23 cellular contexts compared by ENCODE assay signal in genomic region chr1:220325306-220325995, GRCh38. TPM values are rescaled to one million over a fixed set of nuclear protein-coding genes. Genes with fewer than 3 reads are reported as not detected.
DNase-seq lines count a peak whose midpoint lies in the region; TF ChIP-seq lines count a peak whose summit lies in the region.
"Had no signal": no experiment of that assay in that cellular context is flagged by ENCODE, and none has a peak within 500 bp of the region (broad histone marks: within the 10 kb centered on the region; RNA-seq: fewer than 3 reads in every experiment).

No MANE protein-coding gene starts in this region.

- H4K12ac ChIP-seq in trophoblast cell (ENCODE audit: low read depth, low read length) = no peak overlapping the region

- H2BK5ac ChIP-seq in trophoblast cell (ENCODE audit: low read depth, low read length, poor library complexity) = no peak overlapping the region
- H2BK5ac ChIP-seq in H9 (ENCODE audit: insufficient read length, low read length) = no peak overlapping the region

- peak overlapping the region; percentile 53 for H2AK5ac ChIP-seq in trophoblast cell (ENCODE audit: low read length)
- H2AK5ac ChIP-seq in H9 (ENCODE audit: insufficient read length, low read length) = no peak overlapping the region

- H4K20me1 ChIP-seq in H9 (ENCODE audit: control insufficient read depth, insufficient read depth, insufficient read length) = no peaks in the 10 kb centered on the region

- no peak overlapping the region for H2AFZ ChIP-seq in trophoblast cell (ENCODE audit: insufficient read depth, low read length, poor library complexity)
- H2AFZ ChIP-seq in H9 (ENCODE audit: low read length) = no peak overlapping the region
- H2AFZ ChIP-seq: parathyroid adenoma, PC-9 had no signal

- H4K8ac ChIP-seq in trophoblast cell (ENCODE audit: low read depth, low read length) = peak overlapping the region; percentile 58
- H4K8ac ChIP-seq in H9 (replicated peaks; ENCODE audit: insufficient read length, low read depth, low read length) = no peak overlapping the region

- H3K4me1 Mint-ChIP-seq in H9 = peaks cover 38 to 40% of the 10 kb centered on the region in 2 experiments
- H3K4me1 Mint-ChIP-seq: activated CD4-positive, alpha-beta memory T cell treated with anti-CD3 and anti-CD28 coated beads, Interleukin-2, amount 10 ng/mL, durations not matched to agents 7 days and 5 days; natural killer cell had no signal

- no peaks in the 10 kb centered on the region for H3K9me3 ChIP-seq in trophoblast cell (ENCODE audit: insufficient read depth, low read depth, low read length)
- no peaks in the 10 kb centered on the region for H3K9me3 ChIP-seq in H9 (ENCODE audit: control insufficient read depth, low read depth, low read length)
- H3K9me3 ChIP-seq: right lobe of liver, SJCRH30, thoracic aorta had no signal

- no peak overlapping the region for H3K27ac ChIP-seq in trophoblast cell (ENCODE audit: low read depth, low read length)
- no peak overlapping the region for H3K27ac ChIP-seq in H9 (ENCODE audit: insufficient read length, low read depth, low read length)
- H3K27ac ChIP-seq: parathyroid adenoma, right lobe of liver, SJCRH30, thoracic aorta had no signal

- no peaks in the 10 kb centered on the region for H3K23me2 ChIP-seq in H9 (ENCODE audit: insufficient read length, low read depth, low read length, poor library complexity, severe bottlenecking)

- no CpG with 5 or more reads among the region's 4 CpGs for WGBS in trophoblast cell (ENCODE audit: extremely low coverage, insufficient coverage, insufficient read length)
- no CpG with 5 or more reads among the region's 4 CpGs for WGBS in H9 (ENCODE audit: extremely low coverage, insufficient read length, low lambda C conversion rate)

- DNase-seq in H4 (ENCODE audit: low spot score) = peak; percentile 13
- peak; percentile 5 to 47 for DNase-seq in NCI-H187 (lab: John Stamatoyannopoulos, UW)
- DNase-seq in astrocyte of the spinal cord (ENCODE audit: low read depth, low spot score) = peak; percentile 14
- DNase-seq in trophoblast cell = peak in 1 of 2 donors; percentile 54
- no peak for DNase-seq in NOMO-1 (lab: John Stamatoyannopoulos, UW; ENCODE audit: unreplicated experiment in 2 of 2)
- DNase-seq in H9 = no peak
- DNase-seq in iPS-NIHi11 (ENCODE audit: low spot score) = no peak
- DNase-seq: activated CD4-positive, alpha-beta memory T cell treated with anti-CD3 and anti-CD28 coated beads, Interleukin-2, amount 10 ng/mL, durations not matched to agents 7 days and 5 days; activated CD4-positive, CD25-positive, alpha-beta regulatory T cell treated with anti-CD3 and anti-CD28 coated beads, Interleukin-2, amount 50 U/mL, for 72 hours; activated gamma-delta T cell treated with Interleukin-2 at 50 U/mL for 16 hours; C1 segment of cervical spinal cord; foreskin fibroblast; natural killer cell; NCI-H1694; NCI-H345; NCI-H774; PC-9; right lobe of liver; SJCRH30; stimulated activated naive CD8-positive, alpha-beta T cell treated with anti-CD3 and anti-CD28 coated beads, Interleukin-15, Interleukin-2, amounts not matched to agents 100 U/mL and 50 U/mL, for 24 hours had no signal

- H3K14ac ChIP-seq in trophoblast cell (ENCODE audit: low read length) (no peak overlapping the region), H9 (ENCODE audit: insufficient read depth, low read length) (no peak overlapping the region)

- no peak overlapping the region for H3K27ac Mint-ChIP-seq in H9
- H3K27ac Mint-ChIP-seq: activated CD4-positive, alpha-beta memory T cell treated with anti-CD3 and anti-CD28 coated beads, Interleukin-2, amount 10 ng/mL, durations not matched to agents 7 days and 5 days; natural killer cell had no signal

- no peak overlapping the region for H2BK20ac ChIP-seq in H9 (ENCODE audit: low read depth, low read length, poor library complexity, severe bottlenecking)

- H3K27me3 Mint-ChIP-seq in H9 (ENCODE audit: low read depth) = no peaks in the 10 kb centered on the region
- H3K27me3 Mint-ChIP-seq: activated CD4-positive, alpha-beta memory T cell treated with anti-CD3 and anti-CD28 coated beads, Interleukin-2, amount 10 ng/mL, durations not matched to agents 7 days and 5 days; brain had no signal

- H3K4me2 ChIP-seq in trophoblast cell (ENCODE audit: low read length) = no peak overlapping the region
- H3K4me2 ChIP-seq in H9 (ENCODE audit: insufficient read depth, insufficient read length, low read length) = no peak overlapping the region

- no peak overlapping the region for H3K23ac ChIP-seq in trophoblast cell (ENCODE audit: low read length)
- no peak overlapping the region for H3K23ac ChIP-seq in H9 (ENCODE audit: insufficient read length, low read depth, low read length)

- H3K4ac ChIP-seq in trophoblast cell (ENCODE audit: low read depth, low read length) (no peak overlapping the region), H9 (ENCODE audit: low read depth, low read length) (no peak overlapping the region)

- H3K36me3 ChIP-seq in trophoblast cell (ENCODE audit: control insufficient read depth in 1 of 2, insufficient read depth in 2 of 2, low read length in 2 of 2) = no peaks in the 10 kb centered on the region
- H3K36me3 ChIP-seq: right lobe of liver, SJCRH30, thoracic aorta had no signal

- H3K4me1 ChIP-seq in trophoblast cell (ENCODE audit: control insufficient read depth in 1 of 2, insufficient read depth in 2 of 2, low read length in 2 of 2) (peaks cover 0 to 6% of the 10 kb centered on the region in 2 experiments), H9 (ENCODE audit: insufficient read depth, low read length) (no peaks in the 10 kb centered on the region; the same call in 1 of the 2 replicates)
- H3K4me1 ChIP-seq: parathyroid adenoma, right lobe of liver, SJCRH30 had no signal

- H3K4me3 ChIP-seq in astrocyte of the spinal cord (ENCODE audit: low read depth, low read length) = no peak overlapping the region
- H3K4me3 ChIP-seq in trophoblast cell (ENCODE audit: low read depth, low read length) = no peak overlapping the region
- H3K4me3 ChIP-seq: PC-9, right lobe of liver, SJCRH30, thoracic aorta had no signal

- H3K4me3 Mint-ChIP-seq in H9 = no peak overlapping the region
- H3K4me3 Mint-ChIP-seq: activated CD4-positive, alpha-beta memory T cell treated with anti-CD3 and anti-CD28 coated beads, Interleukin-2, amount 10 ng/mL, durations not matched to agents 7 days and 5 days; brain; natural killer cell had no signal

- no peak overlapping the region for H4K5ac ChIP-seq in H9 (ENCODE audit: insufficient read length, low read depth, low read length)

- H3K79me2 ChIP-seq in trophoblast cell (ENCODE audit: control insufficient read depth, insufficient read depth, low read length, poor library complexity) (no peaks in the 10 kb centered on the region), H9 (ENCODE audit: insufficient read depth, low read length) (no peaks in the 10 kb centered on the region)
- H3K79me2 ChIP-seq: parathyroid adenoma had no signal

- no peaks in the 10 kb centered on the region for H3K79me1 ChIP-seq in trophoblast cell (ENCODE audit: low read length)
- H3K79me1 ChIP-seq in H9 (ENCODE audit: insufficient read depth, low read depth, low read length, poor library complexity, severe bottlenecking) = no peaks in the 10 kb centered on the region

- no peak overlapping the region for H3T11ph ChIP-seq in H9 (ENCODE audit: low read length)

- H3K9ac ChIP-seq in trophoblast cell (ENCODE audit: low read length) (no peak overlapping the region), H9 (ENCODE audit: extremely low read depth, insufficient read length, low read length) (no peak overlapping the region)
- H3K9ac ChIP-seq: parathyroid adenoma had no signal

- no peak overlapping the region for H3K56ac ChIP-seq in H9 (ENCODE audit: insufficient read length, low read depth, low read length)

- no peaks in the 10 kb centered on the region for H3K9me3 Mint-ChIP-seq in H9
- H3K9me3 Mint-ChIP-seq: activated CD4-positive, alpha-beta memory T cell treated with anti-CD3 and anti-CD28 coated beads, Interleukin-2, amount 10 ng/mL, durations not matched to agents 7 days and 5 days; brain; natural killer cell had no signal

- H4K91ac ChIP-seq in trophoblast cell (ENCODE audit: low read depth, low read length) (no peak overlapping the region), H9 (ENCODE audit: insufficient read length, low read depth, low read length) (no peak overlapping the region)

- in situ Hi-C loops in astrocyte of the spinal cord (cut with HindIII; ENCODE audit: low sequenced_read_pairs) = no loop called here

- H3K18ac ChIP-seq in trophoblast cell (ENCODE audit: low read length) (no peak overlapping the region), H9 (ENCODE audit: insufficient read length, low read depth, low read length) (no peak overlapping the region)

- H3K27me3 ChIP-seq in trophoblast cell (ENCODE audit: insufficient read depth, low read length) (no peaks in the 10 kb centered on the region), H9 (ENCODE audit: insufficient read depth, low read length) (no peaks in the 10 kb centered on the region)
- H3K27me3 ChIP-seq: right lobe of liver had no signal

- H2BK120ac ChIP-seq in trophoblast cell (ENCODE audit: insufficient read depth, low read length, poor library complexity) (no peak overlapping the region), H9 (ENCODE audit: low read depth, low read length, poor library complexity, severe bottlenecking) (no peak overlapping the region)

- no peak overlapping the region for H2BK15ac ChIP-seq in H9 (ENCODE audit: low read depth, low read length)

- H3K36me3 Mint-ChIP-seq in H9 (ENCODE audit: insufficient read depth in 1 of 3, low read depth in 3 of 3) = no peaks in the 10 kb centered on the region
- H3K36me3 Mint-ChIP-seq: brain, natural killer cell had no signal

- H2BK12ac ChIP-seq in trophoblast cell (ENCODE audit: low read length) = peak overlapping the region; percentile 47
- H2BK12ac ChIP-seq in H9 (ENCODE audit: insufficient read length, low read depth, low read length) = no peak overlapping the region

- TF ChIP-seq CTCF in astrocyte of the spinal cord (IDR thresholded peaks at IDR 0.05; ENCODE audit: low read depth, low read length) (no peak), H9 (conservative IDR thresholded peaks at IDR 0.05) (no peak)

RNA-seq across cellular contexts. Expression of gene RAB3GAP2, which starts 53.2 kb away (rescaled TPM):
- 8.3 and 10.6 TPM in 2 replicates for total RNA-seq in H4 (2014; rRNA removed; shearing (Covaris generic))
- polyA plus RNA-seq in trophoblast cell (2013) = 14.8 and 15.5 TPM in 2 replicates
- total RNA-seq in H9 (2021) = 41.6 and 48.3 TPM in 2 replicates

Comparison
In these comparisons a context has a peak if more than half of its experiments do, and no peak if none do; other contexts are left out.
1. DNase-seq: peak in H4 (single experiment), NCI-H187 (2 of 2) and astrocyte of the spinal cord (single experiment); none in NOMO-1 (0 of 2), H9 (single experiment) and iPS-NIHi11 (single experiment).